Comparison of ENCODE assay signal across 8 cellular contexts in the genomic region with DNA sequence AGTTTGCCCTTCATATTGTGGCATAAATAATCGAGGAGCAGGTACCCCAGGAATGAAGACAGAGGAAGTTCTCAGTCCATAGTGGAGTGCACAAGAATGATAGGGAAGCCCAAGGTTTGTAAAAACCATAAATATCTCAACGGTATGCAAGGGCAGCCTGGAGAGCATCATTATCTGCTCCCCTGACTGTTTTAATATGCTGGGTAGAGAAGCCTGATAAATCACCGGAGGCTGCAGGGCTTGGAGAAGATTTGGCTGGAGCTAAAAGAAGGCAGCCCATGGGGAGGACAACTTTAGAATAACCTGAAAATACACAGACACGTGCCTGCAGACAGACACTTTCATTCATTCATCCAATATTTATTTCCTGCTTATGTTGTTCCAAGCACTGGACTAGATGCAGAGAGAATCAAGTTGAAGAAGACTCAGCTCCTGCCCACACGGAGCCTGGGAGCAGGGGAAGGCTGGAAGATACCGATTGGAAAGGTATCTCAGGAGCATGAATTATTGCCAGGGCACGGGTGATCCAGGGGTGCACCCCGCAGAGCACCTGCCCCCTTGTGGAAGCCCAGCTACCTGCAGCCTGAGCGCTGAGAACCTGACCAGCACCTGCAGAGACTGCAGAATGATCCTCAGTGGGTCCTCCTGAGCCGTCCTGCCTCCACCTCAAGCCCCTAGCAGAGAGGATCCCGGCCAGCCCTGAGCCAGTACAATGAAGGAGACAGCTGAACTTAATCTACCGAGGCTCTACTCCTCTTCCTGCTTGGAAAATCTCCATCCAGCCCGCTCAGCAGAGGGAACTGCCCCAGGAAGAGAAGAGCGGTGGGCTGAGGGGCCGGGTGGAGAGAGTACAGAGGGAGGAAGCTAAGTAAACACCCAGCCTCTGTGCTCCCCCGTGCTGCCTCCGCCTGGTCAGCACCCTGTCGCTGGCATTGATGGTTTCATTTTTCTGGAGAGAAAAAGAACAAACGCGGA.
DNase-seq lines count a peak whose midpoint lies in the region; ATAC-seq and TF ChIP-seq lines count a peak whose summit lies in the region.

No MANE protein-coding gene starts in this region.

- intact Hi-C loops in CD14-positive monocyte (cut with micrococcal nuclease) = no loop called here

- TF ChIP-seq CTCF in CD14-positive monocyte (IDR thresholded peaks at IDR 0.05) (peak; percentile 76), nephron (IDR thresholded peaks at IDR 0.05; ENCODE audit: unreplicated experiment in 3 of 3) (peak; percentile 46 to 69 (median 67)), suprapubic skin (IDR thresholded peaks at IDR 0.05) (peak; percentile 39 to 76)

- H3K27ac Mint-ChIP-seq in CD14-positive monocyte = peak overlapping the region in 1 of 7 donors; percentile 52
- peak overlapping the region; percentile 24 to 61 (median 45) for H3K27ac Mint-ChIP-seq in nephron

- H3K27me3 Mint-ChIP-seq in CD14-positive monocyte (ENCODE audit: low read depth in 3 of 3) (peaks cover 7 to 16% (median 16%) of the 10 kb centered on the region in 3 donors), nephron (ENCODE audit: low read depth) (peaks cover 33% of the 10 kb centered on the region)

- H3K4me1 ChIP-seq in suprapubic skin = no peaks in the 10 kb centered on the region

- DNase-seq in CD14-positive monocyte (ENCODE audit: low spot score) (no peak), NCI-H2081 treated with DMSO at 0.1 percent for 48 hours (lab: John Stamatoyannopoulos, UW) (peak; percentile 33), suprapubic skin (ENCODE audit: low spot score in 2 of 2) (no peak)
- DNase-seq in activated CD4-positive, alpha-beta T cell treated with anti-CD3 and anti-CD28 coated beads, Interleukin-2, amount 50 U/mL, for 1 hour = peak; percentile 67
- DNase-seq in effector CD4-positive, alpha-beta T cell = peak; percentile 42

- H3K4me1 Mint-ChIP-seq in CD14-positive monocyte (peaks cover 4% of the 10 kb centered on the region), nephron (peaks cover 31% of the 10 kb centered on the region)

- peaks cover 0 to 1% (median 0%) of the 10 kb centered on the region in 7 donors for H3K9me3 Mint-ChIP-seq in CD14-positive monocyte
- H3K9me3 Mint-ChIP-seq in nephron = no peaks in the 10 kb centered on the region

- H3K36me3 ChIP-seq in suprapubic skin = no peaks in the 10 kb centered on the region

- H3K9me3 ChIP-seq in suprapubic skin = no peaks in the 10 kb centered on the region

- H3K36me3 Mint-ChIP-seq in CD14-positive monocyte (no peaks in the 10 kb centered on the region), nephron (ENCODE audit: low read depth) (no peaks in the 10 kb centered on the region)

- no peak for TF ChIP-seq EP300 in suprapubic skin (IDR thresholded peaks at IDR 0.05)

- peaks cover 10% of the 10 kb centered on the region for H3K27me3 ChIP-seq in suprapubic skin

- no peak overlapping the region for H3K27ac ChIP-seq in suprapubic skin

- TF ChIP-seq POLR2A in suprapubic skin (IDR thresholded peaks at IDR 0.05) = no peak

- WGBS in suprapubic skin = 17% methylated on average over 20 of the region's 20 CpGs

- ATAC-seq in GM21529 (IDR thresholded peaks at IDR 0.05; ENCODE audit: unreplicated experiment) (peak; percentile 65), HG03196 (IDR thresholded peaks at IDR 0.05; ENCODE audit: unreplicated experiment) (no peak)

- no peak overlapping the region for H3K4me3 ChIP-seq in suprapubic skin

- H3K4me3 Mint-ChIP-seq in CD14-positive monocyte (no peak overlapping the region), nephron (peak overlapping the region; percentile 3 to 51 (median 49))

Comparison
In these comparisons a context has a peak if more than half of its experiments do, and no peak if none do; other contexts are left out.
1. DNase-seq: peak in NCI-H2081 treated with DMSO at 0.1 percent for 48 hours (single experiment), activated CD4-positive, alpha-beta T cell treated with anti-CD3 and anti-CD28 coated beads, Interleukin-2, amount 50 U/mL, for 1 hour (single experiment) and effector CD4-positive, alpha-beta T cell (single experiment); none in CD14-positive monocyte (single experiment) and suprapubic skin (0 of 2).
2. H3K4me3 Mint-ChIP-seq: peak in nephron (3 of 3); none in CD14-positive monocyte (0 of 2).
3. Peak in every context shown above with its lines, with median percentiles within 50 percentile points of each other: CTCF ChIP-seq.